8 cellular contexts compared by ENCODE assay signal in the genomic region with DNA sequence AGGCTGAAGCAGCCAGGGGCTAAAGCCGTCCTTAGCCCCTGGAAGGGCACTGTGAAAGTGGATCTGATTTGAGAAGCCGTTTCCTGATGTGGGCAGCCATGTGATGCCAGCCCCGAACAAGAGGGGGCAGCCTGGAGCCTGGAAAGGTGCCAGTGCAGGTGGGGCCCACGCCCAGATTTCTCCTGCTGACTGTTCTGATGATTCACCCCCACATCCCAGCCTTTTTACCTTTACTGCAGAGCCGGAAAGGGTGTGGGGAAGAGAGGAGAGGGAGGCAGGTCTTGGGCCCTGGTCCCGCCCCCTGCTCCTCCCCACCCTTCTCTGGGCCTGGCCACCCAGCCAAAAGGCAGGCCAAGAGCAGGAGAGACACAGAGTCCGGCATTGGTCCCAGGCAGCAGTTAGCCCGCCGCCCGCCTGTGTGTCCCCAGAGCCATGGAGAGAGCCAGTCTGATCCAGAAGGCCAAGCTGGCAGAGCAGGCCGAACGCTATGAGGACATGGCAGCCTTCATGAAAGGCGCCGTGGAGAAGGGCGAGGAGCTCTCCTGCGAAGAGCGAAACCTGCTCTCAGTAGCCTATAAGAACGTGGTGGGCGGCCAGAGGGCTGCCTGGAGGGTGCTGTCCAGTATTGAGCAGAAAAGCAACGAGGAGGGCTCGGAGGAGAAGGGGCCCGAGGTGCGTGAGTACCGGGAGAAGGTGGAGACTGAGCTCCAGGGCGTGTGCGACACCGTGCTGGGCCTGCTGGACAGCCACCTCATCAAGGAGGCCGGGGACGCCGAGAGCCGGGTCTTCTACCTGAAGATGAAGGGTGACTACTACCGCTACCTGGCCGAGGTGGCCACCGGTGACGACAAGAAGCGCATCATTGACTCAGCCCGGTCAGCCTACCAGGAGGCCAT. TPM values are rescaled to one million over a fixed set of nuclear protein-coding genes. Genes with fewer than 3 reads are reported as not detected.
DNase-seq lines count a peak whose midpoint lies in the region; ATAC-seq, FAIRE-seq and TF ChIP-seq lines count a peak whose summit lies in the region.

Gene SFN, plus strand, starts transcription at position 369 of the 896 bp plus-strand sequence. Its CDS starts 64 bp downstream, at position 433.

- TF ChIP-seq POLR2A in endothelial cell of umbilical vein (IDR thresholded peaks at IDR 0.05; ENCODE audit: low read depth, low read length), result no peak

- H3K4me3 Mint-ChIP-seq in activated CD4-positive, alpha-beta T cell treated with anti-CD3 and anti-CD28 coated beads, Interleukin-2, amount 10 ng/mL, durations not matched to agents 24 days and 14 days, result peak within 1 kb of the TSS; percentile 89
- H3K4me3 Mint-ChIP-seq in osteocyte (ENCODE audit: unreplicated experiment), result peak within 1 kb of the TSS; percentile 22

- TF ChIP-seq CTCF in GM10266 (IDR thresholded peaks at IDR 0.05; ENCODE audit: control insufficient read depth, insufficient read depth, low read depth, missing control alignments), result peak; percentile 57
- peak; percentile 14 to 25 for TF ChIP-seq CTCF in endothelial cell of umbilical vein (IDR thresholded peaks at IDR 0.05; ENCODE audit: extremely low read depth in 1 of 2, insufficient read depth in 1 of 2, low read depth in 1 of 2, low read length in 2 of 2)
- TF ChIP-seq CTCF in osteocyte (IDR thresholded peaks at IDR 0.05), result peak; percentile 18

- H3K9me3 Mint-ChIP-seq in activated CD4-positive, alpha-beta T cell treated with anti-CD3 and anti-CD28 coated beads, Interleukin-2, amount 10 ng/mL, durations not matched to agents 24 days and 14 days, result no peaks in the 10 kb centered on the region
- no peaks in the 10 kb centered on the region for H3K9me3 Mint-ChIP-seq in osteocyte (ENCODE audit: unreplicated experiment)

- H4K20me1 ChIP-seq in endothelial cell of umbilical vein (replicated peaks; ENCODE audit: control insufficient read depth, extremely low read depth, insufficient read depth, low read length), result no peaks in the 10 kb centered on the region

- no peaks in the 10 kb centered on the region for H3K9me3 ChIP-seq in endothelial cell of umbilical vein (replicated peaks; ENCODE audit: control insufficient read depth, insufficient read depth, low read length)

- H3K27me3 ChIP-seq in endothelial cell of umbilical vein (ENCODE audit: control insufficient read depth in 2 of 2, insufficient read depth in 2 of 2, low read length in 2 of 2), result no peaks in the 10 kb centered on the region

- H3K27me3 Mint-ChIP-seq in activated CD4-positive, alpha-beta T cell treated with anti-CD3 and anti-CD28 coated beads, Interleukin-2, amount 10 ng/mL, durations not matched to agents 24 days and 14 days, result no peaks in the 10 kb centered on the region
- H3K27me3 Mint-ChIP-seq in osteocyte (ENCODE audit: unreplicated experiment), result no peaks in the 10 kb centered on the region

- no peaks in the 10 kb centered on the region for H3K9me1 ChIP-seq in endothelial cell of umbilical vein (replicated peaks; ENCODE audit: control insufficient read depth, extremely low read depth, insufficient read depth, low read length)

- H3K4me1 Mint-ChIP-seq in activated CD4-positive, alpha-beta T cell treated with anti-CD3 and anti-CD28 coated beads, Interleukin-2, amount 10 ng/mL, durations not matched to agents 24 days and 14 days, result peaks cover 28% of the 10 kb centered on the region
- peaks cover 22% of the 10 kb centered on the region for H3K4me1 Mint-ChIP-seq in osteocyte (ENCODE audit: unreplicated experiment)

- H3K36me3 Mint-ChIP-seq in activated CD4-positive, alpha-beta T cell treated with anti-CD3 and anti-CD28 coated beads, Interleukin-2, amount 10 ng/mL, durations not matched to agents 24 days and 14 days (ENCODE audit: low read depth), result peaks cover 2% of the 10 kb centered on the region
- no peaks in the 10 kb centered on the region for H3K36me3 Mint-ChIP-seq in osteocyte (ENCODE audit: unreplicated experiment)

- ATAC-seq in HG03442 (IDR thresholded peaks at IDR 0.05; ENCODE audit: unreplicated experiment), result no peak
- no peak for ATAC-seq in HG02571 (IDR thresholded peaks at IDR 0.05; ENCODE audit: unreplicated experiment)

- peak within 1 kb of the TSS; percentile 91 for H2AFZ ChIP-seq in endothelial cell of umbilical vein (ENCODE audit: low read depth, low read length)

- no peak within 1 kb of the TSS for H3K4me3 ChIP-seq in endothelial cell of umbilical vein (replicated peaks in 1 of 3; ENCODE audit: insufficient read depth in 1 of 3, low read depth in 1 of 3, low read length in 3 of 3)

- dilution Hi-C loops in endothelial cell of umbilical vein (cut with MboI; ENCODE audit: extremely low pct_ligation_motif_present, low sequenced_read_pairs), result no loop called here

- POLR2A ChIA-PET in endothelial cell of umbilical vein (lab: Charles Lee), result no interaction called here

- no peaks in the 10 kb centered on the region for H3K79me2 ChIP-seq in endothelial cell of umbilical vein (ENCODE audit: control insufficient read depth, insufficient read depth, low read length)

- BruUV-seq in endothelial cell of umbilical vein (replicated peaks; lab: Mats Ljungman, UMichigan), result no TSS peak

- peaks cover 11% of the 10 kb centered on the region for H3K4me1 ChIP-seq in endothelial cell of umbilical vein (ENCODE audit: control insufficient read depth, extremely low read depth, insufficient read depth, low read length)

- no peak for FAIRE-seq in endothelial cell of umbilical vein (lab: Jason Lieb, UNC)

- H3K4me2 ChIP-seq in endothelial cell of umbilical vein (ENCODE audit: insufficient read depth, low read length), result no peak within 1 kb of the TSS

- intact Hi-C loops in activated CD4-positive, alpha-beta T cell treated with anti-CD3 and anti-CD28 coated beads, Interleukin-2, amount 10 ng/mL, durations not matched to agents 24 days and 14 days (cut with micrococcal nuclease), result no loop called here
- intact Hi-C loops in endothelial cell of umbilical vein (cut with micrococcal nuclease), result no loop called here

- no peak within 1 kb of the TSS for H3K27ac ChIP-seq in endothelial cell of umbilical vein (ENCODE audit: insufficient read depth, low read depth, low read length)

- CTCF ChIA-PET in endothelial cell of umbilical vein (lab: Charles Lee), result interaction anchor here (2.9 kb wide), 1 partner anchor 15 kb away, joined by 17 read pairs; no protein-coding TSS in a partner anchor

- H3K27ac Mint-ChIP-seq in activated CD4-positive, alpha-beta T cell treated with anti-CD3 and anti-CD28 coated beads, Interleukin-2, amount 10 ng/mL, durations not matched to agents 24 days and 14 days, result peak within 1 kb of the TSS; percentile 76
- no peak within 1 kb of the TSS for H3K27ac Mint-ChIP-seq in osteocyte (ENCODE audit: unreplicated experiment)

- DNase-seq in GM10266 (ENCODE audit: extremely low spot score) (peak; percentile 40), NCI-H146 treated with DMSO at 0.1 percent for 48 hours (lab: John Stamatoyannopoulos, UW; ENCODE audit: unreplicated experiment) (peak; percentile 87), endothelial cell of umbilical vein (ENCODE audit: low read depth, low spot score) (no peak), osteocyte (ENCODE audit: extremely low spot score, unreplicated experiment) (no peak), cerebellum (ENCODE audit: low spot score) (no peak)
- peak; percentile 82 for DNase-seq in activated CD4-positive, alpha-beta T cell treated with anti-CD3 and anti-CD28 coated beads, Interleukin-2, amount 10 ng/mL, durations not matched to agents 24 days and 14 days

- H3K9ac ChIP-seq in endothelial cell of umbilical vein (replicated peaks; ENCODE audit: extremely low read depth, insufficient read depth, low read length), result no peak within 1 kb of the TSS

- H3K36me3 ChIP-seq in endothelial cell of umbilical vein (ENCODE audit: control insufficient read depth in 2 of 2, extremely low read depth in 1 of 2, insufficient read depth in 2 of 2, low read length in 2 of 2), result no peaks in the 10 kb centered on the region

TF ChIP-seq in endothelial cell of umbilical vein, 7 proteins besides CTCF, POLR2A, EP300 and RAD21:
- TF ChIP-seq MYC (IDR thresholded peaks at IDR 0.05; ENCODE audit: low read depth, low read length) (no peak), JUN (IDR thresholded peaks at IDR 0.05; ENCODE audit: borderline replicate concordance, insufficient read depth, insufficient read length, low read depth) (no peak), POLR2AphosphoS5 (IDR thresholded peaks at IDR 0.05; ENCODE audit: insufficient read depth, low read depth, low read length) (no peak), EZH2 (IDR thresholded peaks at IDR 0.05; ENCODE audit: borderline replicate concordance, low read depth, low read length, severe bottlenecking) (no peak), GATA2 (IDR thresholded peaks at IDR 0.05; ENCODE audit: insufficient read depth, insufficient read length, low read depth, low read length) (no peak), FOS (IDR thresholded peaks at IDR 0.05; ENCODE audit: borderline replicate concordance, insufficient read depth, low read length) (no peak), MAX (IDR thresholded peaks at IDR 0.05; ENCODE audit: insufficient read depth, insufficient read length) (no peak)

RNA-seq across cellular contexts. Expression of gene SFN, which starts in this region (rescaled TPM):
- total RNA-seq in activated CD4-positive, alpha-beta T cell treated with anti-CD3 and anti-CD28 coated beads, Interleukin-2, amount 10 ng/mL, durations not matched to agents 24 days and 14 days, result 0.24 and 0.47 TPM in 2 replicates
- total RNA-seq in endothelial cell of umbilical vein (0.33 and 0.42 TPM in 2 replicates), osteocyte (not detected in 2 replicates), cerebellum (not detected)
- 0.08 and 0.14 TPM in 2 replicates for polyA plus RNA-seq in endothelial cell of umbilical vein
- polyA plus RNA-seq in endothelial cell of umbilical vein (2011; cell fraction: cytosol; rRNA removed), result 0.05 TPM in 1 of 2 replicates, not detected in the other
- 0.22 and 0.41 TPM in 2 replicates for polyA plus RNA-seq in endothelial cell of umbilical vein (2011; cell fraction: nucleus; rRNA removed)
- polyA plus RNA-seq in endothelial cell of umbilical vein (2012), result 0.17 TPM in 1 of 2 replicates, not detected in the other
- polyA minus RNA-seq in endothelial cell of umbilical vein, result not detected in 2 replicates
- 90.3 TPM for polyA minus RNA-seq in endothelial cell of umbilical vein (2011; cell fraction: cytosol; rRNA and poly(A)+ RNA removed)
- 0.53 and 0.77 TPM in 2 replicates for polyA minus RNA-seq in endothelial cell of umbilical vein (2011; cell fraction: nucleus; rRNA and poly(A)+ RNA removed)

Comparison
In these comparisons a context has a peak if more than half of its experiments do, and no peak if none do; other contexts are left out.
1. Peak in DNase-seq in activated CD4-positive, alpha-beta T cell treated with anti-CD3 and anti-CD28 coated beads, Interleukin-2, amount 10 ng/mL, durations not matched to agents 24 days and 14 days; RNA of the gene not detected or under 1 TPM.
2. DNase-seq: peak in GM10266 (single experiment) and NCI-H146 treated with DMSO at 0.1 percent for 48 hours (single experiment); none in endothelial cell of umbilical vein (single experiment), osteocyte (single experiment) and cerebellum (single experiment).
3. Peak in every context shown above with its lines, with median percentiles within 50 percentile points of each other: CTCF ChIP-seq.